In the genomic region with DNA sequence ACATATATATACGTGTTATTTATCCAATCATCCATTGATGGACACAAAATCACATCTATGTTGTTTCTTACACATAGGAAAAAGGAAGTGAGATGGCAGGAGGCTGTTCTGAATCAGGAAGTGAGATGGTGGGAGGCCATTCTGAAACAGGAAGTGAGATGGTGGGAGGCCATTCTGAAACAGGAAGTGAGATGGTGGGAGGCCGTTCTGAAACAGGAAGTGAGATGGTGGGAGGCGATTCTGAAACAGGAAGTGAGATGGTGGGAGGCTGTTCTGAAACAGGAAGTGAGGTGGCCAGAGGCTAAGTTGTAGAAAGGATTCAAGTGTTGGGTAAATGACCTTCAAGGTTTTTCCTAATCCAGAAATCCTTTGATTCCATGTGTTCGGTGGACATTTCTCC, we compare ENCODE assay signal across 13 cellular contexts.
DNase-seq lines count a peak whose midpoint lies in the region; ATAC-seq and TF ChIP-seq lines count a peak whose summit lies in the region.
"Had no signal": no experiment of that assay in that cellular context is flagged by ENCODE, and none has a peak within 500 bp of the region (broad histone marks: within the 10 kb centered on the region; RNA-seq: fewer than 3 reads in every experiment).

No MANE protein-coding gene starts in this region.

- H3K4me2 ChIP-seq in DND-41 (ENCODE audit: insufficient read depth, low read length): no peak overlapping the region

- no peaks in the 10 kb centered on the region for H4K20me1 ChIP-seq in DND-41 (ENCODE audit: insufficient read depth, low read length)

- no peaks in the 10 kb centered on the region for H3K36me3 ChIP-seq in DND-41 (ENCODE audit: insufficient read depth, low read length)
- H3K36me3 ChIP-seq: left lung, thoracic aorta had no signal

- no peaks in the 10 kb centered on the region for H3K79me2 ChIP-seq in DND-41 (ENCODE audit: insufficient read depth, low read length)

- ATAC-seq in DND-41 (ENCODE audit: insufficient read depth, low read depth) (0 out of 3 replicates have a peak, but pooled peaks have one; percentile 19), GM21423 (IDR thresholded peaks at IDR 0.05; ENCODE audit: unreplicated experiment) (no peak)
- ATAC-seq: left lung had no signal

- no peak overlapping the region for H3K27ac ChIP-seq in DND-41 (ENCODE audit: low read length)
- H3K27ac ChIP-seq: left lung, skin epidermis, thoracic aorta had no signal

- no peaks in the 10 kb centered on the region for H3K27me3 ChIP-seq in DND-41 (ENCODE audit: insufficient read depth, low read length, poor library complexity)
- H3K27me3 ChIP-seq: left lung had no signal

- no peaks in the 10 kb centered on the region for H3K4me1 ChIP-seq in DND-41 (ENCODE audit: insufficient read depth, low read length)
- H3K4me1 ChIP-seq: left lung had no signal

- H3K9ac ChIP-seq in DND-41 (ENCODE audit: low read depth, low read length): no peak overlapping the region

- peak overlapping the region in 1 of 2 experiments; percentile 30; a peak in 1 of 4 replicates for H3K4me3 ChIP-seq in DND-41 (ENCODE audit: low read depth in 1 of 2, low read length in 2 of 2)
- H3K4me3 ChIP-seq: left lung, skin epidermis, thoracic aorta had no signal

- peaks cover 14% of the 10 kb centered on the region for H3K9me3 ChIP-seq in DND-41 (ENCODE audit: insufficient read depth, low read length, severe bottlenecking)

- H2AFZ ChIP-seq in DND-41 (ENCODE audit: low read depth, low read length): peak overlapping the region; percentile 33

- in situ Hi-C loops in SK-MEL-5 (cut with HindIII; ENCODE audit: low pct_unique_long_range_greater_than_20kb, low sequenced_read_pairs): no loop called here

- TF ChIP-seq CTCF in DND-41 (IDR thresholded peaks at IDR 0.05; ENCODE audit: borderline replicate concordance, extremely low read depth, low read length, poor library complexity, severe bottlenecking): no peak

- DNase-seq in DND-41 (peak; percentile 59), Kasumi-1 (lab: John Stamatoyannopoulos, UW) (peak; percentile 74 to 75), SK-MEL-5 (ENCODE audit: low read depth, low spot score) (peak; percentile 43), germinal center (ENCODE audit: low spot score) (peak; percentile 6), DMS79 (lab: John Stamatoyannopoulos, UW) (no peak), HCEC 1CT (no peak)
- DNase-seq: activated T-cell treated with anti-CD3 and anti-CD28 coated beads for 4 hours; effector CD8-positive, alpha-beta T cell; glutamatergic neuron; left lung had no signal

Comparison
In these comparisons a context has a peak if more than half of its experiments do, and no peak if none do; other contexts are left out.
1. DNase-seq: peak in DND-41 (single experiment), Kasumi-1 (2 of 2), SK-MEL-5 (single experiment) and germinal center (single experiment); none in DMS79 (single experiment) and HCEC 1CT (single experiment).